ENCODE assay signal across 2 cellular contexts in genomic region chr2:148719195-148719749, GRCh38.
A peak's percentile ranks its signal among the peaks of the same experiment; 100 is the strongest.
TF ChIP-seq lines count a peak whose summit lies in the region.

No MANE protein-coding gene starts in this region.

TF ChIP-seq in HepG2, 621 proteins besides CTCF, POLR2A, EP300 and RAD21 (continued from another document and continues in another):
- TF ChIP-seq ARID5B (CRISPR knock-in tag; IDR thresholded peaks at IDR 0.05) = peak; percentile 70
- TF ChIP-seq SKIL (CRISPR knock-in tag; IDR thresholded peaks at IDR 0.05; ENCODE audit: borderline replicate concordance) = no peak
- TF ChIP-seq HOMEZ (CRISPR knock-in tag; IDR thresholded peaks at IDR 0.05; ENCODE audit: low read depth) = 0 out of 2 replicates have a peak, but pooled peaks have one; percentile 16
- TF ChIP-seq FOXA3 (CRISPR knock-in tag; IDR thresholded peaks at IDR 0.05) = peak; percentile 28; the same call in 1 of the 2 replicates
- TF ChIP-seq TCF7 (IDR thresholded peaks at IDR 0.05; ENCODE audit: low read depth) = peak; percentile 77
- TF ChIP-seq NR2F6 (IDR thresholded peaks at IDR 0.05) = peak; percentile 85
- peak; percentile 75; the same call in 1 of the 2 replicates for TF ChIP-seq NR2F6 (CRISPR knock-in tag; IDR thresholded peaks at IDR 0.05)
- TF ChIP-seq ZMYM4 (CRISPR knock-in tag; IDR thresholded peaks at IDR 0.05) = peak; percentile 33; the same call in 1 of the 2 replicates
- peak; percentile 5; the same call in 1 of the 2 replicates for TF ChIP-seq FOSL2 (CRISPR knock-in tag; IDR thresholded peaks at IDR 0.05)
- TF ChIP-seq NCOA2 (CRISPR knock-in tag; IDR thresholded peaks at IDR 0.05) = peak; percentile 50
- 0 out of 2 replicates have a peak, but pooled peaks have one; percentile 47 for TF ChIP-seq KDM1A (CRISPR knock-in tag; IDR thresholded peaks at IDR 0.05)
- no peak for TF ChIP-seq ASH2L (IDR thresholded peaks at IDR 0.05; ENCODE audit: insufficient read length, low read depth, low read length)
- no peak for TF ChIP-seq HDAC2 (CRISPR knock-in tag; IDR thresholded peaks at IDR 0.05)

TF ChIP-seq in SK-N-SH, 30 proteins besides CTCF, POLR2A, EP300 and RAD21 (continued from another document):
- TF ChIP-seq FOSL2 (IDR thresholded peaks at IDR 0.05; ENCODE audit: borderline replicate concordance, low read depth) (no peak), GATA2 (CRISPR knock-in tag; IDR thresholded peaks at IDR 0.05) (no peak), RXRA (IDR thresholded peaks at IDR 0.05; ENCODE audit: borderline replicate concordance, low read depth) (no peak), REST (IDR thresholded peaks at IDR 0.05; ENCODE audit: low read depth, low read length) (no peak), NRF1 (IDR thresholded peaks at IDR 0.05; ENCODE audit: low read depth, low read length) (no peak), GABPA (IDR thresholded peaks at IDR 0.05; ENCODE audit: low read depth) (no peak), TCF12 (IDR thresholded peaks at IDR 0.05) (no peak), IRF3 (IDR thresholded peaks at IDR 0.05; ENCODE audit: low read depth, low read length) (no peak), JUND (IDR thresholded peaks at IDR 0.05) (no peak), FOXJ3 (CRISPR knock-in tag; IDR thresholded peaks at IDR 0.05) (no peak), SIN3A (IDR thresholded peaks at IDR 0.05; ENCODE audit: borderline replicate concordance, low read depth, low read length) (no peak), RFX5 (IDR thresholded peaks at IDR 0.05; ENCODE audit: low read length) (no peak), SMC3 (IDR thresholded peaks at IDR 0.05; ENCODE audit: low read depth, low read length) (no peak)
